Comparison of ENCODE assay signal across 1 cellular context in the genomic region with DNA sequence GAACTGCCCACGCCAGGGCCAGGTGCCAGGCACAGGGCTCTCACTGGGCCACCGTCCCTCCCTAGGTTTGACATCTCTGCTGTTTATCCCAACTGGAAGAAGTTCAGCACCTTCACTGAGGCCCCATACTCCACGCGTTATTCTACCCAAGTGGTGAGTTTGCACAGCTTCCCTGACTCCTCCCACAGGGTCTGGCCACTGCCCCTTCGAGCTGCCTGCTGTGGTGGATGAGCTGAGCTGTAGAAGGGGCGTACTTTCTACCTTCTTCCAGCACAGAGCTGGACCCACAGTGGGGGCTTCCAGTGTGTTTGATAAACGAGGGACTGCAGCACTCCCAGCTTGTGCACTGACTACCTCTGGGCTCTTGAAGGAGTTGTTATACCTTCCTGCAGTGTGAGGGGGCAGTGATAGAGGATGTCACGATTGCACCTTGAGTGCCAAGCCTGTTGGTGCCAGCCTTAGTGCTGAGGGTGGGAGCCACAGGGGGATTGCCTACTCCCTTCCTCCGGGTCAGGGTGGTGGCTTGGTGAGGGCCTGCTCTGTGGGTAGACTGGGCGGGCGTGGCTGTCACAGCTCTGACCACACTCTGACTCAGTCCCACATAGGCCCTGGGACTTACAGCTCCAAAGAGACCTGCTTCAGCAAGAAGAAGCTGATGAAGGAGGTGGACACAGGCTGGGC.
TF ChIP-seq lines count a peak whose summit lies in the region.

No MANE protein-coding gene starts in this region.

TF ChIP-seq in HEK293, 187 proteins besides CTCF, POLR2A, EP300 and RAD21 (continued from another document):
- TF ChIP-seq ZFHX2 (tag by site-specific recombination; conservative IDR thresholded peaks at IDR 0.05): peak; percentile 32; the same call in 1 of the 2 replicates
- TF ChIP-seq, protein P1, sequence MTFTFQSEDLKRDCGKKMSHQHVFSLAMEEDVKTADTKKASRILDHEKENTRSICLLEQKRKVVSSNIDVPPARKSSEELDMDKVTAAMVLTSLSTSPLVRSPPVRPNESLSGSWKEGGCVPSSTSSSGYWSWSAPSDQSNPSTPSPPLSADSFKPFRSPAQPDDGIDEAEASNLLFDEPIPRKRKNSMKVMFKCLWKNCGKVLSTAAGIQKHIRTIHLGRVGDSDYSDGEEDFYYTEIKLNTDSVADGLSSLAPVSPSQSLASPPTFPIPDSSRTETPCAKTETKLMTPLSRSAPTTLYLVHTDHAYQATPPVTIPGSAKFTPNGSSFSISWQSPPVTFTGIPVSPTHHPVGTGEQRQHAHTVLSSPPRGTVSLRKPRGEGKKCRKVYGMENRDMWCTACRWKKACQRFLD (tag by site-specific recombination; IDR thresholded peaks at IDR 0.05): no peak
- TF ChIP-seq ZNF157 (tag by site-specific recombination; IDR thresholded peaks at IDR 0.05): no peak
- TF ChIP-seq, protein P2, sequence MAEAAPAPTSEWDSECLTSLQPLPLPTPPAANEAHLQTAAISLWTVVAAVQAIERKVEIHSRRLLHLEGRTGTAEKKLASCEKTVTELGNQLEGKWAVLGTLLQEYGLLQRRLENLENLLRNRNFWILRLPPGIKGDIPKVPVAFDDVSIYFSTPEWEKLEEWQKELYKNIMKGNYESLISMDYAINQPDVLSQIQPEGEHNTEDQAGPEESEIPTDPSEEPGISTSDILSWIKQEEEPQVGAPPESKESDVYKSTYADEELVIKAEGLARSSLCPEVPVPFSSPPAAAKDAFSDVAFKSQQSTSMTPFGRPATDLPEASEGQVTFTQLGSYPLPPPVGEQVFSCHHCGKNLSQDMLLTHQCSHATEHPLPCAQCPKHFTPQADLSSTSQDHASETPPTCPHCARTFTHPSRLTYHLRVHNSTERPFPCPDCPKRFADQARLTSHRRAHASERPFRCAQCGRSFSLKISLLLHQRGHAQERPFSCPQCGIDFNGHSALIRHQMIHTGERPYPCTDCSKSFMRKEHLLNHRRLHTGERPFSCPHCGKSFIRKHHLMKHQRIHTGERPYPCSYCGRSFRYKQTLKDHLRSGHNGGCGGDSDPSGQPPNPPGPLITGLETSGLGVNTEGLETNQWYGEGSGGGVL (tag by site-specific recombination; IDR thresholded peaks at IDR 0.05): no peak
- TF ChIP-seq GLIS2 (tag by site-specific recombination; IDR thresholded peaks at IDR 0.05): no peak
- no peak for TF ChIP-seq ZNF416 (tag by site-specific recombination; IDR thresholded peaks at IDR 0.05)
- TF ChIP-seq ZNF404 (tag by site-specific recombination; IDR thresholded peaks at IDR 0.05): no peak
- TF ChIP-seq ZNF514 (tag by site-specific recombination; IDR thresholded peaks at IDR 0.05): no peak
- TF ChIP-seq ZNF555 (tag by site-specific recombination; conservative IDR thresholded peaks at IDR 0.05): no peak
- TF ChIP-seq ZNF146 (tag by site-specific recombination; IDR thresholded peaks at IDR 0.05): no peak
- TF ChIP-seq, protein P3, sequence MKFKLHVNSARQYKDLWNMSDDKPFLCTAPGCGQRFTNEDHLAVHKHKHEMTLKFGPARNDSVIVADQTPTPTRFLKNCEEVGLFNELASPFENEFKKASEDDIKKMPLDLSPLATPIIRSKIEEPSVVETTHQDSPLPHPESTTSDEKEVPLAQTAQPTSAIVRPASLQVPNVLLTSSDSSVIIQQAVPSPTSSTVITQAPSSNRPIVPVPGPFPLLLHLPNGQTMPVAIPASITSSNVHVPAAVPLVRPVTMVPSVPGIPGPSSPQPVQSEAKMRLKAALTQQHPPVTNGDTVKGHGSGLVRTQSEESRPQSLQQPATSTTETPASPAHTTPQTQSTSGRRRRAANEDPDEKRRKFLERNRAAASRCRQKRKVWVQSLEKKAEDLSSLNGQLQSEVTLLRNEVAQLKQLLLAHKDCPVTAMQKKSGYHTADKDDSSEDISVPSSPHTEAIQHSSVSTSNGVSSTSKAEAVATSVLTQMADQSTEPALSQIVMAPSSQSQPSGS (tag by site-specific recombination; IDR thresholded peaks at IDR 0.05; ENCODE audit: low read depth): no peak
- TF ChIP-seq ZBTB20 (tag by site-specific recombination; IDR thresholded peaks at IDR 0.05): no peak
